In genomic region chr10:60139798-60140566, GRCh38 we compare ENCODE assay signal across 8 cellular contexts.
A peak's percentile ranks its signal among the peaks of the same experiment; 100 is the strongest.
DNase-seq lines count a peak whose midpoint lies in the region; ATAC-seq and TF ChIP-seq lines count a peak whose summit lies in the region.

No MANE protein-coding gene starts in this region.

- no peaks in the 10 kb centered on the region for H3K36me3 ChIP-seq in gastrocnemius medialis

- ATAC-seq in GM19463 (IDR thresholded peaks at IDR 0.05; ENCODE audit: unreplicated experiment) = peak; percentile 31
- ATAC-seq in right cardiac atrium = no peak
- ATAC-seq in gastrocnemius medialis = peak; percentile 63 to 72

- intact Hi-C loops in right cardiac atrium (cut with DNase I) = no loop called here
- intact Hi-C loops in gastrocnemius medialis (cut with DNase I; ENCODE audit: low total_unique reads) = loop anchor here (2.0 to 10.0 kb wide), 2 partner anchors 17 to 1025 kb away; no protein-coding TSS in a partner anchor

- TF ChIP-seq POLR2A in gastrocnemius medialis (IDR thresholded peaks at IDR 0.05) = peak in 1 of 2 donors; percentile 25

- peak; percentile 24 for DNase-seq in RPMI7951 (ENCODE audit: low read depth)
- no peak for DNase-seq in right cardiac atrium
- peak; percentile 35 to 45 for DNase-seq in gastrocnemius medialis
- no peak for DNase-seq in NCI-H748 (lab: John Stamatoyannopoulos, UW; ENCODE audit: unreplicated experiment)
- no peak for DNase-seq in HuH-7 (ENCODE audit: low spot score)
- DNase-seq in stimulated activated naive CD4-positive, alpha-beta T cell (lab: John Stamatoyannopoulos, UW) = no peak
- no peak for DNase-seq in activated CD4-positive, alpha-beta T cell treated with anti-CD3 and anti-CD28 coated beads for 1 hour

- H3K9me3 ChIP-seq in right cardiac atrium (ENCODE audit: control insufficient read depth, low read length) (no peaks in the 10 kb centered on the region), gastrocnemius medialis (no peaks in the 10 kb centered on the region)

- in situ Hi-C loops in gastrocnemius medialis (cut with MboI; ENCODE audit: low sequenced_read_pairs in 4 of 4) = no loop called here

- H3K4me1 ChIP-seq in right cardiac atrium (ENCODE audit: control insufficient read depth, insufficient read depth, low read length) (peaks cover 2% of the 10 kb centered on the region), gastrocnemius medialis (peaks cover 25 to 31% of the 10 kb centered on the region in 2 donors)

- no peak for TF ChIP-seq CTCF in gastrocnemius medialis (IDR thresholded peaks at IDR 0.05 in 4 of 5, conservative IDR thresholded peaks at IDR 0.05 in 1 of 5)

- H3K27me3 ChIP-seq in right cardiac atrium (ENCODE audit: control insufficient read depth, insufficient read depth) = no peaks in the 10 kb centered on the region
- no peaks in the 10 kb centered on the region for H3K27me3 ChIP-seq in gastrocnemius medialis

- peak overlapping the region; percentile 84 for H3K27ac ChIP-seq in right cardiac atrium (ENCODE audit: low read length)
- peak overlapping the region; percentile 86 to 96 (median 89) for H3K27ac ChIP-seq in gastrocnemius medialis

- peak overlapping the region; percentile 64 for H3K4me3 ChIP-seq in right cardiac atrium (ENCODE audit: low read length)
- peak overlapping the region; percentile 56 to 63 (median 60) for H3K4me3 ChIP-seq in gastrocnemius medialis

- 17% methylated on average over 8 of the region's 8 CpGs for WGBS in right cardiac atrium

Comparison
In these comparisons a context has a peak if more than half of its experiments do, and no peak if none do; other contexts are left out.
1. ATAC-seq: peak in GM19463 (single experiment) and gastrocnemius medialis (2 of 2); none in right cardiac atrium (0 of 2).
2. DNase-seq: peak in RPMI7951 (single experiment) and gastrocnemius medialis (2 of 2); none in right cardiac atrium (0 of 3), NCI-H748 (single experiment), HuH-7 (single experiment), stimulated activated naive CD4-positive, alpha-beta T cell (0 of 6) and activated CD4-positive, alpha-beta T cell treated with anti-CD3 and anti-CD28 coated beads for 1 hour (single experiment).